8 cellular contexts compared by ENCODE assay signal in the genomic region with DNA sequence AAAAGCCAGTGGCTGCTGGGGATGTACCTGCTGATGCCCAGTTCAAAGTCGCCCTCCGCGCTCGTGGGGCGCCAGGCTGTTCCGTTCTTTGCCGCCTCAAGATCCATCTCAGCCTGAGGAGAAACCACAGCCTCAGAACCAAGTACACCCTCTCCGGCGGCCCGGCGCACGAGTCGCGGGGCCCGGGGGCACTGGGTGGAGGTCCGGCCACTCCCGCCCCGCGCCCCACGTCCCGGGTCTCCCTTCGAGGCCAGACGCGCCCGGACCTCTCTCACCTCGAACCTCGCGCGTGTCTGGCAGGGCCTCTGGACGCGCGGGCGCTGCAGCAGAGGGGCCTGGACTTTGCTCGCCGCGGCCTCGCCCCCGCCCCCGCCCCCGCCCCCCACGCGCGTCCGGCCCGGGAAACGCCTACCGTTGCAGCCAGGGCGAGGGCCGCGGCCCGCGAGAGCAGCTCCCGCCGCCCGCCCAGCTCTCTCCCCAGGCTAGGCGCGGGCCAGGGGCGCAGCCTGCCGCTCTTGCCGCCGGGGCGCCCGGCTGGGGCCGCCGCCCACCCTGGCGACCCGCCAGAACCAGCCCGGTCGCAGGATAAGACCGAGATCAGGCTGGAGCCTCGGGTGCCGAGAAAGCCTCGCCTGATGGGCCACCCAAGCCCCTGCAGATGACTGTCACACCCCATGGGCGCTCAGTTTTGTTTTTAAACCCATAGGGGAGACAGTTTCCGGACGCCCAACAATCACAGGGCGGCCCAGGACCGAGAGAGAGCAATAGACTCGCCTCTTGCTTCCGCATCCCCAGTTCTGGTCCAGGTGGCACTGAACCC. TPM values are rescaled to one million over a fixed set of nuclear protein-coding genes. Genes with fewer than 3 reads are reported as not detected.
DNase-seq lines count a peak whose midpoint lies in the region; ATAC-seq, FAIRE-seq and TF ChIP-seq lines count a peak whose summit lies in the region.

A gene (minus strand): TSS at position 322 of the 820 bp plus-strand sequence. CDS start 215 bp downstream, at position 107.

- peaks cover 14% of the 10 kb centered on the region for H3K4me1 Mint-ChIP-seq in CD8-positive, alpha-beta T cell (ENCODE audit: low read depth)

- CTCF ChIA-PET in CD8-positive, alpha-beta T cell (lab: Charles Lee): no interaction called here

- H2BK5ac ChIP-seq in mesenchymal stem cell (ENCODE audit: low read depth, low read length, poor library complexity, severe bottlenecking): no peak within 1 kb of the TSS

- POLR2A ChIA-PET in CD8-positive, alpha-beta T cell (lab: Charles Lee): no interaction called here

- no peak within 1 kb of the TSS for H2AK5ac ChIP-seq in mesenchymal stem cell (ENCODE audit: low read length, severe bottlenecking)

- no peak for FAIRE-seq in urothelium cell line (lab: Jason Lieb, UNC)

- H3K27me3 ChIP-seq in CD8-positive, alpha-beta T cell (ENCODE audit: insufficient read depth, low read length): no peaks in the 10 kb centered on the region
- H3K27me3 ChIP-seq in colonic mucosa (no peaks in the 10 kb centered on the region), mesenchymal stem cell (ENCODE audit: control insufficient read depth in 1 of 2, insufficient read depth in 1 of 2, low read length in 2 of 2) (peaks cover 15 to 19% of the 10 kb centered on the region in 2 experiments)

- peak within 1 kb of the TSS; percentile 1 for H3K4me3 ChIP-seq in CD8-positive, alpha-beta T cell (ENCODE audit: low read depth, low read length)
- H3K4me3 ChIP-seq in colonic mucosa (peak within 1 kb of the TSS; percentile 43), mesenchymal stem cell (ENCODE audit: insufficient read depth in 1 of 2, low read depth in 1 of 2, low read length in 2 of 2) (peak within 1 kb of the TSS; percentile 61 to 77)

- no peak within 1 kb of the TSS for H3K18ac ChIP-seq in mesenchymal stem cell (ENCODE audit: low read depth in 1 of 2, low read length in 2 of 2)

- peak within 1 kb of the TSS; percentile 18 for H2AFZ ChIP-seq in mesenchymal stem cell (ENCODE audit: low read depth, low read length)

- no peak within 1 kb of the TSS for H3K23ac ChIP-seq in mesenchymal stem cell (ENCODE audit: low read length in 2 of 2)

- H4K8ac ChIP-seq in mesenchymal stem cell (ENCODE audit: low read length): no peak within 1 kb of the TSS

- peak within 1 kb of the TSS; percentile 86 for H3K4me2 ChIP-seq in mesenchymal stem cell (ENCODE audit: low read length, poor library complexity, severe bottlenecking)

- no peak within 1 kb of the TSS for H3K14ac ChIP-seq in mesenchymal stem cell (ENCODE audit: low read length in 2 of 2)

- H3K79me1 ChIP-seq in mesenchymal stem cell (replicated peaks; ENCODE audit: low read length, poor library complexity, severe bottlenecking): no peaks in the 10 kb centered on the region

- no peak within 1 kb of the TSS for H4K91ac ChIP-seq in mesenchymal stem cell (ENCODE audit: low read length)

- H3K36me3 ChIP-seq in CD8-positive, alpha-beta T cell (ENCODE audit: insufficient read depth, low read length): no peaks in the 10 kb centered on the region
- H3K36me3 ChIP-seq in colonic mucosa: no peaks in the 10 kb centered on the region
- no peaks in the 10 kb centered on the region for H3K36me3 ChIP-seq in mesenchymal stem cell (ENCODE audit: control insufficient read depth in 1 of 2, insufficient read depth in 2 of 2, low read depth in 1 of 2, low read length in 2 of 2)

- no peak for ATAC-seq in CD8-positive, alpha-beta T cell
- ATAC-seq in HG03457 (IDR thresholded peaks at IDR 0.05; ENCODE audit: unreplicated experiment): peak; percentile 6

- intact Hi-C loops in CD8-positive, alpha-beta T cell (cut with DNase I, micrococcal nuclease): no loop called here
- intact Hi-C loops in colonic mucosa (cut with DNase I): no loop called here

- no peaks in the 10 kb centered on the region for H3K36me3 Mint-ChIP-seq in CD8-positive, alpha-beta T cell

- peaks cover 37% of the 10 kb centered on the region for H3K27me3 Mint-ChIP-seq in CD8-positive, alpha-beta T cell (ENCODE audit: low read depth)

- no peaks in the 10 kb centered on the region for H3K9me3 ChIP-seq in CD8-positive, alpha-beta T cell (ENCODE audit: low read length)
- H3K9me3 ChIP-seq in colonic mucosa (no peaks in the 10 kb centered on the region), mesenchymal stem cell (ENCODE audit: control insufficient read depth, low read length) (no peaks in the 10 kb centered on the region)

- peak within 1 kb of the TSS; percentile 65 for H3K4me3 Mint-ChIP-seq in CD8-positive, alpha-beta T cell

- no peak within 1 kb of the TSS for H3K4ac ChIP-seq in mesenchymal stem cell (ENCODE audit: low read depth in 1 of 2, low read length in 2 of 2)

- peak within 1 kb of the TSS; percentile 2 for H3K27ac Mint-ChIP-seq in CD8-positive, alpha-beta T cell

- 5% methylated on average over 68 of the region's 80 CpGs for WGBS in mesenchymal stem cell

- no peak within 1 kb of the TSS for H3K27ac ChIP-seq in CD8-positive, alpha-beta T cell (ENCODE audit: low read depth, low read length)
- no peak within 1 kb of the TSS for H3K27ac ChIP-seq in colonic mucosa
- peak within 1 kb of the TSS; percentile 75 for H3K27ac ChIP-seq in mesenchymal stem cell (ENCODE audit: low read length, poor library complexity, severe bottlenecking)

- H2BK12ac ChIP-seq in mesenchymal stem cell (ENCODE audit: low read length in 2 of 2): no peak within 1 kb of the TSS

- TF ChIP-seq CTCF in CD8-positive, alpha-beta T cell (IDR thresholded peaks at IDR 0.05): no peak
- no peak for TF ChIP-seq CTCF in colonic mucosa (IDR thresholded peaks at IDR 0.05)

- H3K4me1 ChIP-seq in CD8-positive, alpha-beta T cell (ENCODE audit: insufficient read depth, low read length): peaks cover 5% of the 10 kb centered on the region
- peaks cover 3% of the 10 kb centered on the region for H3K4me1 ChIP-seq in colonic mucosa
- H3K4me1 ChIP-seq in mesenchymal stem cell (ENCODE audit: control insufficient read depth, insufficient read depth, low read depth, low read length): peaks cover 8% of the 10 kb centered on the region

- H2BK120ac ChIP-seq in mesenchymal stem cell (ENCODE audit: low read depth, low read length): no peak within 1 kb of the TSS

- no peak for DNase-seq in CD8-positive, alpha-beta T cell
- DNase-seq in GM19238 (ENCODE audit: insufficient read length, low spot score) (peak; percentile 31), colonic mucosa (no peak), mesenchymal stem cell (no peak), urothelium cell line (ENCODE audit: low spot score) (peak; percentile 66), NCI-H446 (lab: John Stamatoyannopoulos, UW) (no peak)
- no peak for DNase-seq in NK-92 treated with Interleukin-12 subunit alpha and Interleukin-12 subunit beta, amount 100 ng/mL, for 24 hours (lab: John Stamatoyannopoulos, UW)

- H3K9ac ChIP-seq in colonic mucosa (ENCODE audit: low read depth in 2 of 2, low read length in 2 of 2) (peak within 1 kb of the TSS; percentile 17 to 31), mesenchymal stem cell (ENCODE audit: low read length) (peak within 1 kb of the TSS; percentile 85)

- H2BK15ac ChIP-seq in mesenchymal stem cell (ENCODE audit: low read depth, poor library complexity, severe bottlenecking): peak within 1 kb of the TSS; percentile 64

- no peaks in the 10 kb centered on the region for H3K9me3 Mint-ChIP-seq in CD8-positive, alpha-beta T cell

RNA-seq across cellular contexts. Expression of the gene that starts here (rescaled TPM):
- total RNA-seq in CD8-positive, alpha-beta T cell: under 1 TPM; 0.16 to 0.25 TPM
- under 1 TPM; 0.30 to 0.35 TPM for total RNA-seq in colonic mucosa
- polyA plus RNA-seq in mesenchymal stem cell (2013, experiment 1 of 2): 0.07 TPM
- polyA plus RNA-seq in mesenchymal stem cell (2013, experiment 2 of 2): 0.11 TPM

Comparison
In these comparisons a context has a peak if more than half of its experiments do, and no peak if none do; other contexts are left out.
1. DNase-seq: peak in GM19238 (single experiment) and urothelium cell line (single experiment); none in CD8-positive, alpha-beta T cell (0 of 7), colonic mucosa (single experiment), mesenchymal stem cell (single experiment), NK-92 treated with Interleukin-12 subunit alpha and Interleukin-12 subunit beta, amount 100 ng/mL, for 24 hours (single experiment) and NCI-H446 (0 of 2).
2. H3K4me3 ChIP-seq: peak in every context shown above with its lines; median percentile 69 in mesenchymal stem cell; 43 in colonic mucosa; 1 in CD8-positive, alpha-beta T cell.